1 cellular context compared by ENCODE assay signal in the genomic region with DNA sequence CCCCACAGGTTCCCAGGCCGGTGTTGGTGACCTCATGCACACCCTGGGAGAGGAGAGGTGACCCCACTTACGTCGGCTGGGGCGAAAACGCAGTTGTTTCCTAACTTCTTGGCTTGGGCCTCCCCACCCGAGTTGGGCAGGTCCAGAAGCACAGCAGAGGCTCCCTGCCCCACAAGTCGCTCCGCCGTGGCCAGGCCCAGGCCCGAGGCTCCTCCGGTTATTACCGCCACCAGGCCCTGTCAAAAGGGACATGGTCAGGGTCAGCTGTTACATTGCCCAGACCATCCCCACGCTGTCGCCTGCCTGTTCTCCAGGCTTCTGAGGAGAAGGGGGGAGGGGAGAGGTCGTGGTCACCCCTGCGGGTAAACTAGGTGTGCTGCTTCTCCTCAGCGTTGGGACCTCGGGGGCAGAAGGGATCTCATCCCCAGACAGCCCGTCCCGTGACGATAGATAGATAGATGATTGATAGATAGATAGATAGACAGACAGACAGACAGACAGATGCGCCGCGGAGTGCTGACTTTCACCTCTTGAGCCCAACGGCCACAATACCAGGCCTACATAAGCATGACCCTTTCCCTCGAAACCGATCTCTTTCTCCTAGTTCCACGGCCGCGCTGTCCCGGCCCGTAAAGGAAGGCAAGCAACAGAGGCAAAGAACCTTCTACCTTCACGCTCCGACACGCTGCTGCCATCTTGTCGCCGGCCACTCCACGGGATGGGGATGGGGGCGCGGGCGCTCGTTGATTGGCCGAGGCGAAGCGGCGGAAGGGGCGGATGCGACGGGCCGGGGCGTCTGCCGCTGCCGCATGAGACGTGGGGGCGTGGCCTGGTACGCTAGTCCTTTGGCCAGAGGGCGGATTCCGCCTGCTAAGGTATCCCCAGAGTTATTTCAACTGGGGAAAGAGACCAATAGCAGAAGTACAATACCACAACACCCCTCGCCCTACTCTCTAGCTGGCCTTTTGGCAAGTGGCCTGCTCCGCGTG.
TF ChIP-seq lines count a peak whose summit lies in the region.

TSS of gene HSD17B10 (minus strand) at position 720 of the 989 bp plus-strand sequence. CDS start at position 695, 25 bp downstream.

TF ChIP-seq in K562, 482 proteins besides CTCF, POLR2A, EP300 and RAD21 (continued from another document and continues in another):
- TF ChIP-seq ZNF592 (IDR thresholded peaks at IDR 0.05) (no peak), ZNF57 (CRISPR knock-in tag; IDR thresholded peaks at IDR 0.05) (no peak), PATZ1 (CRISPR knock-in tag; IDR thresholded peaks at IDR 0.05; ENCODE audit: borderline replicate concordance) (no peak), ARID2 (IDR thresholded peaks at IDR 0.05) (no peak), ZNF644 (tag; IDR thresholded peaks at IDR 0.05; ENCODE audit: low read depth) (no peak), HIVEP1 (CRISPR knock-in tag; IDR thresholded peaks at IDR 0.05) (no peak), HDAC3 (IDR thresholded peaks at IDR 0.05; ENCODE audit: borderline replicate concordance, partially characterized antibody) (no peak), RBM39 (optimal IDR thresholded peaks at IDR 0.05; ENCODE audit: low read depth, low read length) (no peak), HINFP (tag; conservative IDR thresholded peaks at IDR 0.05; ENCODE audit: low read depth) (no peak), GTF2B (IDR thresholded peaks at IDR 0.05; ENCODE audit: extremely low read depth, insufficient read length) (no peak), TCFL5 (CRISPR knock-in tag; conservative IDR thresholded peaks at IDR 0.05) (no peak), CHD4 (IDR thresholded peaks at IDR 0.05; ENCODE audit: insufficient read depth, insufficient replicate concordance, low read depth, low read length, poor library complexity, severe bottlenecking) (no peak), BRD4 (IDR thresholded peaks at IDR 0.05) (no peak), ZNF551 (CRISPR knock-in tag; IDR thresholded peaks at IDR 0.05) (no peak), ILK (tag; IDR thresholded peaks at IDR 0.05; ENCODE audit: borderline replicate concordance, low read depth) (no peak), RB1 (IDR thresholded peaks at IDR 0.05; ENCODE audit: low read depth) (no peak), KDM1A (IDR thresholded peaks at IDR 0.05) (peak in 1 of 2 experiments; percentile 19; a peak in 1 of 4 replicates), ZNF124 (CRISPR knock-in tag; IDR thresholded peaks at IDR 0.05) (no peak), ZNF79 (CRISPR knock-in tag; IDR thresholded peaks at IDR 0.05; ENCODE audit: low read depth) (no peak), NR2C1 (IDR thresholded peaks at IDR 0.05) (no peak), NR2C1 (tag; IDR thresholded peaks at IDR 0.05) (no peak), RBM14 (IDR thresholded peaks at IDR 0.05; ENCODE audit: borderline replicate concordance, insufficient read depth, low read depth, low read length) (no peak), XRCC3 (IDR thresholded peaks at IDR 0.05) (no peak), KLF1 (tag; IDR thresholded peaks at IDR 0.05) (no peak), ZNF133 (CRISPR knock-in tag; IDR thresholded peaks at IDR 0.05) (no peak), ZNF507 (tag; conservative IDR thresholded peaks at IDR 0.05) (no peak), MECOM (CRISPR knock-in tag; IDR thresholded peaks at IDR 0.05) (no peak), IRF1 (CRISPR knock-in tag; IDR thresholded peaks at IDR 0.05; ENCODE audit: borderline replicate concordance) (no peak)
- TF ChIP-seq, protein P1, sequence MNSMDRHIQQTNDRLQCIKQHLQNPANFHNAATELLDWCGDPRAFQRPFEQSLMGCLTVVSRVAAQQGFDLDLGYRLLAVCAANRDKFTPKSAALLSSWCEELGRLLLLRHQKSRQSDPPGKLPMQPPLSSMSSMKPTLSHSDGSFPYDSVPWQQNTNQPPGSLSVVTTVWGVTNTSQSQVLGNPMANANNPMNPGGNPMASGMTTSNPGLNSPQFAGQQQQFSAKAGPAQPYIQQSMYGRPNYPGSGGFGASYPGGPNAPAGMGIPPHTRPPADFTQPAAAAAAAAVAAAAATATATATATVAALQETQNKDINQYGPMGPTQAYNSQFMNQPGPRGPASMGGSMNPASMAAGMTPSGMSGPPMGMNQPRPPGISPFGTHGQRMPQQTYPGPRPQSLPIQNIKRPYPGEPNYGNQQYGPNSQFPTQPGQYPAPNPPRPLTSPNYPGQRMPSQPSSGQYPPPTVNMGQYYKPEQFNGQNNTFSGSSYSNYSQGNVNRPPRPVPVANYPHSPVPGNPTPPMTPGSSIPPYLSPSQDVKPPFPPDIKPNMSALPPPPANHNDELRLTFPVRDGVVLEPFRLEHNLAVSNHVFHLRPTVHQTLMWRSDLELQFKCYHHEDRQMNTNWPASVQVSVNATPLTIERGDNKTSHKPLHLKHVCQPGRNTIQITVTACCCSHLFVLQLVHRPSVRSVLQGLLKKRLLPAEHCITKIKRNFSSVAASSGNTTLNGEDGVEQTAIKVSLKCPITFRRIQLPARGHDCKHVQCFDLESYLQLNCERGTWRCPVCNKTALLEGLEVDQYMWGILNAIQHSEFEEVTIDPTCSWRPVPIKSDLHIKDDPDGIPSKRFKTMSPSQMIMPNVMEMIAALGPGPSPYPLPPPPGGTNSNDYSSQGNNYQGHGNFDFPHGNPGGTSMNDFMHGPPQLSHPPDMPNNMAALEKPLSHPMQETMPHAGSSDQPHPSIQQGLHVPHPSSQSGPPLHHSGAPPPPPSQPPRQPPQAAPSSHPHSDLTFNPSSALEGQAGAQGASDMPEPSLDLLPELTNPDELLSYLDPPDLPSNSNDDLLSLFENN (IDR thresholded peaks at IDR 0.05; ENCODE audit: low read depth in 2 of 2, low read length in 2 of 2) = no peak
- TF ChIP-seq, protein P2, sequence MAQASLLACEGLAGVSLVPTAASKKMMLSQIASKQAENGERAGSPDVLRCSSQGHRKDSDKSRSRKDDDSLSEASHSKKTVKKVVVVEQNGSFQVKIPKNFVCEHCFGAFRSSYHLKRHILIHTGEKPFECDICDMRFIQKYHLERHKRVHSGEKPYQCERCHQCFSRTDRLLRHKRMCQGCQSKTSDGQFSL (CRISPR knock-in tag; IDR thresholded peaks at IDR 0.05) = no peak
- TF ChIP-seq, protein P2 (tag; IDR thresholded peaks at IDR 0.05) = no peak
- TF ChIP-seq, protein P3, sequence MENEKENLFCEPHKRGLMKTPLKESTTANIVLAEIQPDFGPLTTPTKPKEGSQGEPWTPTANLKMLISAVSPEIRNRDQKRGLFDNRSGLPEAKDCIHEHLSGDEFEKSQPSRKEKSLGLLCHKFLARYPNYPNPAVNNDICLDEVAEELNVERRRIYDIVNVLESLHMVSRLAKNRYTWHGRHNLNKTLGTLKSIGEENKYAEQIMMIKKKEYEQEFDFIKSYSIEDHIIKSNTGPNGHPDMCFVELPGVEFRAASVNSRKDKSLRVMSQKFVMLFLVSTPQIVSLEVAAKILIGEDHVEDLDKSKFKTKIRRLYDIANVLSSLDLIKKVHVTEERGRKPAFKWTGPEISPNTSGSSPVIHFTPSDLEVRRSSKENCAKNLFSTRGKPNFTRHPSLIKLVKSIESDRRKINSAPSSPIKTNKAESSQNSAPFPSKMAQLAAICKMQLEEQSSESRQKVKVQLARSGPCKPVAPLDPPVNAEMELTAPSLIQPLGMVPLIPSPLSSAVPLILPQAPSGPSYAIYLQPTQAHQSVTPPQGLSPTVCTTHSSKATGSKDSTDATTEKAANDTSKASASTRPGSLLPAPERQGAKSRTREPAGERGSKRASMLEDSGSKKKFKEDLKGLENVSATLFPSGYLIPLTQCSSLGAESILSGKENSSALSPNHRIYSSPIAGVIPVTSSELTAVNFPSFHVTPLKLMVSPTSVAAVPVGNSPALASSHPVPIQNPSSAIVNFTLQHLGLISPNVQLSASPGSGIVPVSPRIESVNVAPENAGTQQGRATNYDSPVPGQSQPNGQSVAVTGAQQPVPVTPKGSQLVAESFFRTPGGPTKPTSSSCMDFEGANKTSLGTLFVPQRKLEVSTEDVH (IDR thresholded peaks at IDR 0.05; ENCODE audit: low read depth, partially characterized antibody) = no peak
- TF ChIP-seq, protein P4, sequence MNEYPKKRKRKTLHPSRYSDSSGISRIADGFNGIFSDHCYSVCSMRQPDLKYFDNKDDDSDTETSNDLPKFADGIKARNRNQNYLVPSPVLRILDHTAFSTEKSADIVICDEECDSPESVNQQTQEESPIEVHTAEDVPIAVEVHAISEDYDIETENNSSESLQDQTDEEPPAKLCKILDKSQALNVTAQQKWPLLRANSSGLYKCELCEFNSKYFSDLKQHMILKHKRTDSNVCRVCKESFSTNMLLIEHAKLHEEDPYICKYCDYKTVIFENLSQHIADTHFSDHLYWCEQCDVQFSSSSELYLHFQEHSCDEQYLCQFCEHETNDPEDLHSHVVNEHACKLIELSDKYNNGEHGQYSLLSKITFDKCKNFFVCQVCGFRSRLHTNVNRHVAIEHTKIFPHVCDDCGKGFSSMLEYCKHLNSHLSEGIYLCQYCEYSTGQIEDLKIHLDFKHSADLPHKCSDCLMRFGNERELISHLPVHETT (CRISPR knock-in tag; conservative IDR thresholded peaks at IDR 0.05 in 1 of 2, IDR thresholded peaks at IDR 0.05 in 1 of 2) = peak in 1 of 2 experiments; percentile 68; a peak in 2 of 4 replicates
- TF ChIP-seq, protein P5, sequence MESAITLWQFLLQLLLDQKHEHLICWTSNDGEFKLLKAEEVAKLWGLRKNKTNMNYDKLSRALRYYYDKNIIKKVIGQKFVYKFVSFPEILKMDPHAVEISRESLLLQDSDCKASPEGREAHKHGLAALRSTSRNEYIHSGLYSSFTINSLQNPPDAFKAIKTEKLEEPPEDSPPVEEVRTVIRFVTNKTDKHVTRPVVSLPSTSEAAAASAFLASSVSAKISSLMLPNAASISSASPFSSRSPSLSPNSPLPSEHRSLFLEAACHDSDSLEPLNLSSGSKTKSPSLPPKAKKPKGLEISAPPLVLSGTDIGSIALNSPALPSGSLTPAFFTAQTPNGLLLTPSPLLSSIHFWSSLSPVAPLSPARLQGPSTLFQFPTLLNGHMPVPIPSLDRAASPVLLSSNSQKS (CRISPR knock-in tag; IDR thresholded peaks at IDR 0.05) = no peak
